ENCODE assay signal across 16 cellular contexts in genomic region chr14:70108419-70108818, GRCh38.
A peak's percentile ranks its signal among the peaks of the same experiment; 100 is the strongest.
DNase-seq lines count a peak whose midpoint lies in the region; ATAC-seq and TF ChIP-seq lines count a peak whose summit lies in the region.
"Had no signal": no experiment of that assay in that cellular context is flagged by ENCODE, and none has a peak within 500 bp of the region (broad histone marks: within the 10 kb centered on the region; RNA-seq: fewer than 3 reads in every experiment).

No MANE protein-coding gene starts in this region.

- no peaks in the 10 kb centered on the region for H3K79me2 ChIP-seq in neural progenitor cell (ENCODE audit: low read depth)

- H4K20me1 ChIP-seq in neural progenitor cell (ENCODE audit: low read depth) = no peaks in the 10 kb centered on the region
- H4K20me1 ChIP-seq: BLaER1 had no signal

- no peak overlapping the region for H3K4me3 Mint-ChIP-seq in neural progenitor cell
- H3K4me3 Mint-ChIP-seq: CD8-positive, alpha-beta memory T cell had no signal

- peaks cover 3% of the 10 kb centered on the region for H3K4me1 Mint-ChIP-seq in neural progenitor cell
- H3K4me1 Mint-ChIP-seq: CD8-positive, alpha-beta memory T cell had no signal

- H3K4me1 ChIP-seq in esophagus muscularis mucosa (no peaks in the 10 kb centered on the region), neural progenitor cell (no peaks in the 10 kb centered on the region)
- H3K4me1 ChIP-seq: BLaER1, HAP-1 had no signal

- H2AFZ ChIP-seq in neural progenitor cell (replicated peaks) = peak overlapping the region; percentile 23

- no peak for TF ChIP-seq POLR2A in esophagus muscularis mucosa (IDR thresholded peaks at IDR 0.05; ENCODE audit: low read depth)

- WGBS in esophagus muscularis mucosa = 60% methylated on average over 3 of the region's 3 CpGs

- no peak overlapping the region for H3K9ac ChIP-seq in neural progenitor cell
- H3K9ac ChIP-seq: BLaER1 had no signal

- H3K36me3 Mint-ChIP-seq in neural progenitor cell = no peaks in the 10 kb centered on the region
- H3K36me3 Mint-ChIP-seq: CD8-positive, alpha-beta memory T cell had no signal

- H3K4me3 ChIP-seq in esophagus muscularis mucosa = no peak overlapping the region
- no peak overlapping the region for H3K4me3 ChIP-seq in neural progenitor cell
- H3K4me3 ChIP-seq: BLaER1, HAP-1 had no signal

- no peaks in the 10 kb centered on the region for H3F3A ChIP-seq in neural progenitor cell (ENCODE audit: low read depth)

- DNase-seq in DMS 273 (lab: John Stamatoyannopoulos, UW; ENCODE audit: unreplicated experiment) = peak; percentile 5
- DNase-seq in DMS 273 treated with DMSO at 0.1 percent for 48 hours (lab: John Stamatoyannopoulos, UW) = no peak
- DNase-seq in esophagus muscularis mucosa (ENCODE audit: extremely low spot score) = peak; percentile 34
- DNase-seq in neural progenitor cell (ENCODE audit: low spot score) = no peak
- DNase-seq in DMS53 treated with DMSO at 0.1 percent for 48 hours (lab: John Stamatoyannopoulos, UW; ENCODE audit: unreplicated experiment) = no peak
- no peak for DNase-seq in NCI-H146 (lab: John Stamatoyannopoulos, UW)
- DNase-seq in NCI-H82 treated with DMSO at 0.1 percent for 48 hours (lab: John Stamatoyannopoulos, UW; ENCODE audit: unreplicated experiment) = no peak
- DNase-seq: CD8-positive, alpha-beta memory T cell; DMS79 treated with DMSO at 0.1 percent for 48 hours; EL; GDM1 had no signal

- H3K9me3 ChIP-seq in esophagus muscularis mucosa (no peaks in the 10 kb centered on the region), neural progenitor cell (ENCODE audit: low read depth) (no peaks in the 10 kb centered on the region)
- H3K9me3 ChIP-seq: BLaER1, HAP-1 had no signal

- H3K36me3 ChIP-seq in esophagus muscularis mucosa (no peaks in the 10 kb centered on the region), neural progenitor cell (no peaks in the 10 kb centered on the region)
- H3K36me3 ChIP-seq: BLaER1, HAP-1 had no signal

- no peaks in the 10 kb centered on the region for H3K9me3 Mint-ChIP-seq in neural progenitor cell
- H3K9me3 Mint-ChIP-seq: CD8-positive, alpha-beta memory T cell had no signal

- no peaks in the 10 kb centered on the region for H3K27me3 ChIP-seq in esophagus muscularis mucosa
- H3K27me3 ChIP-seq in neural progenitor cell = no peaks in the 10 kb centered on the region
- H3K27me3 ChIP-seq: BLaER1 had no signal

- no peak overlapping the region for H3K4me2 ChIP-seq in neural progenitor cell
- H3K4me2 ChIP-seq: BLaER1 had no signal

- no peak overlapping the region for H3K27ac Mint-ChIP-seq in neural progenitor cell
- H3K27ac Mint-ChIP-seq: CD8-positive, alpha-beta memory T cell had no signal

- no peak for TF ChIP-seq CTCF in esophagus muscularis mucosa (IDR thresholded peaks at IDR 0.05)
- no peak for TF ChIP-seq CTCF in neural progenitor cell (IDR thresholded peaks at IDR 0.05)

- H3K27me3 Mint-ChIP-seq in neural progenitor cell (ENCODE audit: insufficient read depth, low read depth) = peaks cover 4% of the 10 kb centered on the region

- intact Hi-C loops in esophagus muscularis mucosa (cut with DNase I) = no loop called here

- H3K27ac ChIP-seq in esophagus muscularis mucosa (replicated peaks in 1 of 4) = no peak overlapping the region
- H3K27ac ChIP-seq in neural progenitor cell = no peak overlapping the region
- H3K27ac ChIP-seq: 22Rv1, BLaER1 had no signal

- TF ChIP-seq EP300 in esophagus muscularis mucosa (IDR thresholded peaks at IDR 0.05) = no peak

- ATAC-seq in HG02884 (IDR thresholded peaks at IDR 0.05; ENCODE audit: unreplicated experiment) = no peak
- ATAC-seq: HepG2 had no signal

Comparison
In these comparisons a context has a peak if more than half of its experiments do, and no peak if none do; other contexts are left out.
1. DNase-seq: peak in DMS 273 (single experiment) and esophagus muscularis mucosa (single experiment); none in DMS 273 treated with DMSO at 0.1 percent for 48 hours (single experiment), neural progenitor cell (single experiment), DMS53 treated with DMSO at 0.1 percent for 48 hours (single experiment), NCI-H146 (single experiment) and NCI-H82 treated with DMSO at 0.1 percent for 48 hours (single experiment).